Comparison of ENCODE assay signal across 14 cellular contexts in the genomic region with DNA sequence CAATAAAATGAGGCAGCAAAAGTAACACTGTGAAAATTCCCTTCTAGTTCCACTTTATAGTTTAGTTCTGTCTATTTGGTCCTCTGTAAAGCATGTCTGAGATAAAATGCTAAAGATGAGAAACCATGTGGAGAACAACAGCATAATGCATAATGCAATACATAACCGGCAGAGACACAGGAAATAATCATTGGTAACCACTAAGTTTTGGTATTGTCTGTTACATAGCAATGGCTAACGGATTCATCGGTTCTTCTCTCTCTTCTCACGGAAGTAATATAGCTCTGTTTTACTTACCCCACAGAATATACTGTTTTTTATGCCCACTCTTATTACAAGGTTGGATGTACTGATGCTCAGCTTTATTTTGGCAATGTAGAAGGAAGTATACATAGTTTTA.
"Had no signal": no experiment of that assay in that cellular context is flagged by ENCODE, and none has a peak within 500 bp of the region (broad histone marks: within the 10 kb centered on the region; RNA-seq: fewer than 3 reads in every experiment).

No MANE protein-coding gene starts in this region.

- H3K4me1 ChIP-seq: colonic mucosa, foreskin keratinocyte, lower lobe of right lung had no signal

- ATAC-seq: activated T-helper 17 cell treated with anti-CD3 and anti-CD28 coated beads, Interleukin-2, amount 50 U/mL, for 72 hours; foreskin keratinocyte; lower lobe of right lung; stimulated activated naive CD8-positive, alpha-beta T cell treated with anti-CD3 and anti-CD28 coated beads, Interleukin-15, amount 100 ng/mL, for 72 hours had no signal

- H3K9me3 ChIP-seq: colonic mucosa, lower lobe of right lung, thoracic aorta had no signal

- H3K36me3 ChIP-seq: colonic mucosa, lower lobe of right lung, thoracic aorta had no signal

- H3K27me3 ChIP-seq: colonic mucosa, foreskin keratinocyte had no signal

- FAIRE-seq: endothelial cell of umbilical vein had no signal

- DNase-seq: activated CD4-positive, alpha-beta T cell treated with anti-CD3 and anti-CD28 coated beads, Interleukin-2, amount 10 ng/mL, durations not matched to agents 24 days and 14 days; activated CD8-positive, alpha-beta memory T cell treated with anti-CD3 and anti-CD28 coated beads for 24 hours; activated naive CD4-positive, alpha-beta T cell treated with anti-CD3 and anti-CD28 coated beads for 36 hours; colonic mucosa; foreskin keratinocyte; immature natural killer cell; lower lobe of right lung; posterior cingulate gyrus; stimulated activated CD4-positive, alpha-beta T cell treated with anti-CD3 and anti-CD28 coated beads, Interleukin-15, amount 100 ng/mL, for 24 hours; stimulated activated CD4-positive, alpha-beta T cell treated with anti-CD3 and anti-CD28 coated beads, Interleukin-4, amount 100 ng/mL, for 24 hours; stimulated activated naive CD8-positive, alpha-beta T cell treated with anti-CD3 and anti-CD28 coated beads, Interleukin-15, amount 100 ng/mL, for 72 hours had no signal

- H3K4me3 ChIP-seq: colonic mucosa, lower lobe of right lung, thoracic aorta had no signal
